In genomic region chr12:123150273-123150803, GRCh38 we compare ENCODE assay signal across 8 cellular contexts. TPM values are rescaled to one million over a fixed set of nuclear protein-coding genes. Genes with fewer than 3 reads are reported as not detected.
DNase-seq lines count a peak whose midpoint lies in the region; ATAC-seq lines count a peak whose summit lies in the region.

No MANE protein-coding gene starts in this region.

- no peaks in the 10 kb centered on the region for H3K9me3 Mint-ChIP-seq in activated naive CD8-positive, alpha-beta T cell treated with anti-CD3 and anti-CD28 coated beads, Interleukin-2, amount 50 U/mL, for 24 hours

- WGBS in iPS DF 6.9 (ENCODE audit: insufficient coverage, insufficient read length): no CpG with 5 or more reads among the region's 63 CpGs

- ATAC-seq in activated naive CD8-positive, alpha-beta T cell treated with anti-CD3 and anti-CD28 coated beads, Interleukin-2, amount 50 U/mL, for 24 hours: peak; percentile 48

- H3K4me1 Mint-ChIP-seq in activated naive CD8-positive, alpha-beta T cell treated with anti-CD3 and anti-CD28 coated beads, Interleukin-2, amount 50 U/mL, for 24 hours: peaks cover 36% of the 10 kb centered on the region

- peaks cover 25% of the 10 kb centered on the region for H3K36me3 Mint-ChIP-seq in activated naive CD8-positive, alpha-beta T cell treated with anti-CD3 and anti-CD28 coated beads, Interleukin-2, amount 50 U/mL, for 24 hours (ENCODE audit: low read depth)

- H3K4me1 ChIP-seq in iPS DF 6.9 (ENCODE audit: control insufficient read depth, insufficient read depth, low read length) (peaks cover 2% of the 10 kb centered on the region; the same call in 1 of the 2 replicates), skeletal muscle satellite cell (ENCODE audit: control insufficient read depth, insufficient read depth, low read length) (peaks cover 20% of the 10 kb centered on the region)

- no peak overlapping the region for H3K27ac ChIP-seq in iPS DF 6.9 (ENCODE audit: low read length)

- H3K4me3 ChIP-seq in iPS DF 6.9 (ENCODE audit: low read length) (peak overlapping the region; percentile 66; the same call in 1 of the 2 replicates), skeletal muscle satellite cell (ENCODE audit: low read length) (peak overlapping the region; percentile 82)

- peak overlapping the region; percentile 94 for H3K4me2 ChIP-seq in skeletal muscle satellite cell (ENCODE audit: low read length)

- peaks cover 19% of the 10 kb centered on the region for H3K27me3 ChIP-seq in iPS DF 6.9 (ENCODE audit: control insufficient read depth, insufficient read depth, low read length)
- no peaks in the 10 kb centered on the region for H3K27me3 ChIP-seq in skeletal muscle satellite cell (ENCODE audit: control insufficient read depth, insufficient read depth, low read length)

- peak overlapping the region; percentile 85 for H3K9ac ChIP-seq in skeletal muscle satellite cell (ENCODE audit: low read depth, low read length)

- DNase-seq in 8988T (peak; percentile 70), GM19240 (ENCODE audit: insufficient read length, low spot score) (peak; percentile 27), NCI-H69 (lab: John Stamatoyannopoulos, UW) (peak; percentile 69), iPS DF 6.9 (ENCODE audit: low read depth, low spot score) (no peak), NCI-H1436 treated with DMSO at 0.1 percent for 48 hours (lab: John Stamatoyannopoulos, UW) (no peak), KG1 (lab: John Stamatoyannopoulos, UW) (no peak)
- DNase-seq in activated naive CD8-positive, alpha-beta T cell treated with anti-CD3 and anti-CD28 coated beads, Interleukin-2, amount 50 U/mL, for 24 hours: peak; percentile 54

- H3K4me3 Mint-ChIP-seq in activated naive CD8-positive, alpha-beta T cell treated with anti-CD3 and anti-CD28 coated beads, Interleukin-2, amount 50 U/mL, for 24 hours: peak overlapping the region; percentile 77

- H3K27me3 Mint-ChIP-seq in activated naive CD8-positive, alpha-beta T cell treated with anti-CD3 and anti-CD28 coated beads, Interleukin-2, amount 50 U/mL, for 24 hours: no peaks in the 10 kb centered on the region

- H3K9me3 ChIP-seq in iPS DF 6.9 (ENCODE audit: control insufficient read depth, insufficient read depth, low read length) (no peaks in the 10 kb centered on the region), skeletal muscle satellite cell (replicated peaks; ENCODE audit: low read length) (no peaks in the 10 kb centered on the region)

- peak overlapping the region; percentile 52 for H3K27ac Mint-ChIP-seq in activated naive CD8-positive, alpha-beta T cell treated with anti-CD3 and anti-CD28 coated beads, Interleukin-2, amount 50 U/mL, for 24 hours

- no peaks in the 10 kb centered on the region for H3K36me3 ChIP-seq in iPS DF 6.9 (ENCODE audit: control insufficient read depth, insufficient read depth, low read length)
- no peaks in the 10 kb centered on the region for H3K36me3 ChIP-seq in skeletal muscle satellite cell (ENCODE audit: insufficient read depth, low read length)

RNA-seq across cellular contexts. Expression of gene PITPNM2, which starts 0.6 kb away (rescaled TPM):
- 5.0 and 7.9 TPM in 2 replicates for total RNA-seq in skeletal muscle satellite cell (2012; rRNA removed)

Comparison
In these comparisons a context has a peak if more than half of its experiments do, and no peak if none do; other contexts are left out.
1. DNase-seq: peak in 8988T (single experiment), GM19240 (single experiment), NCI-H69 (single experiment) and activated naive CD8-positive, alpha-beta T cell treated with anti-CD3 and anti-CD28 coated beads, Interleukin-2, amount 50 U/mL, for 24 hours (single experiment); none in iPS DF 6.9 (single experiment), NCI-H1436 treated with DMSO at 0.1 percent for 48 hours (single experiment) and KG1 (single experiment).